1 cellular context compared by ENCODE assay signal in genomic region chr1:201648066-201648910, GRCh38.
TF ChIP-seq lines count a peak whose summit lies in the region.

No MANE protein-coding gene starts in this region.

TF ChIP-seq in HEK293, 187 proteins besides CTCF, POLR2A, EP300 and RAD21 (continued from another document):
- TF ChIP-seq ZNF645 (tag by site-specific recombination; IDR thresholded peaks at IDR 0.05), result no peak
- peak; percentile 81 for TF ChIP-seq ZNF335 (tag by site-specific recombination; conservative IDR thresholded peaks at IDR 0.05)
- TF ChIP-seq ZSCAN4 (tag by site-specific recombination; IDR thresholded peaks at IDR 0.05), result no peak
- no peak for TF ChIP-seq ZNF692 (tag by site-specific recombination; IDR thresholded peaks at IDR 0.05)
- no peak for TF ChIP-seq ZBTB21 (tag by site-specific recombination; IDR thresholded peaks at IDR 0.05)
- no peak for TF ChIP-seq PRDM2 (tag by site-specific recombination; IDR thresholded peaks at IDR 0.05; ENCODE audit: borderline replicate concordance)
- no peak for TF ChIP-seq ZBTB20 (tag by site-specific recombination; IDR thresholded peaks at IDR 0.05)
- TF ChIP-seq ZNF623 (tag by site-specific recombination; IDR thresholded peaks at IDR 0.05), result no peak
- TF ChIP-seq OSR2 (tag by site-specific recombination; IDR thresholded peaks at IDR 0.05), result no peak
- TF ChIP-seq ZNF449 (tag by site-specific recombination; IDR thresholded peaks at IDR 0.05), result no peak
- peak; percentile 76 for TF ChIP-seq SP3 (tag by site-specific recombination; IDR thresholded peaks at IDR 0.05)
- TF ChIP-seq ZFHX2 (tag by site-specific recombination; conservative IDR thresholded peaks at IDR 0.05), result no peak; the same call in 1 of the 2 replicates
- TF ChIP-seq MEIS1 (CRISPR knock-in tag; IDR thresholded peaks at IDR 0.05; ENCODE audit: borderline replicate concordance), result no peak
- TF ChIP-seq ZNF626 (tag by site-specific recombination; IDR thresholded peaks at IDR 0.05), result no peak
- 0 out of 2 replicates have a peak, but pooled peaks have one; percentile 9 for TF ChIP-seq ZNF341 (tag by site-specific recombination; IDR thresholded peaks at IDR 0.05; ENCODE audit: low read depth)
- TF ChIP-seq ZNF155 (tag by site-specific recombination; IDR thresholded peaks at IDR 0.05), result no peak
- no peak for TF ChIP-seq ZNF18 (tag by site-specific recombination; IDR thresholded peaks at IDR 0.05)
- no peak for TF ChIP-seq ZNF426 (tag by site-specific recombination; IDR thresholded peaks at IDR 0.05)
- TF ChIP-seq ZNF530 (tag by site-specific recombination; IDR thresholded peaks at IDR 0.05; ENCODE audit: low read depth), result no peak
- TF ChIP-seq ZNF404 (tag by site-specific recombination; IDR thresholded peaks at IDR 0.05), result no peak
- no peak for TF ChIP-seq REPIN1 (tag by site-specific recombination; IDR thresholded peaks at IDR 0.05; ENCODE audit: low read depth)
- no peak for TF ChIP-seq ZNF37A (tag by site-specific recombination; IDR thresholded peaks at IDR 0.05)
- no peak for TF ChIP-seq ZNF248 (tag by site-specific recombination; IDR thresholded peaks at IDR 0.05)
